8 cellular contexts compared by ENCODE assay signal in genomic region chr2:240021488-240022104, GRCh38. TPM values are rescaled to one million over a fixed set of nuclear protein-coding genes. Genes with fewer than 3 reads are reported as not detected.
A peak's percentile ranks its signal among the peaks of the same experiment; 100 is the strongest.
DNase-seq lines count a peak whose midpoint lies in the region; ATAC-seq and TF ChIP-seq lines count a peak whose summit lies in the region.

No MANE protein-coding gene starts in this region.

- no peak for TF ChIP-seq EP300 in stomach (IDR thresholded peaks at IDR 0.05)

- intact Hi-C loops in stomach (cut with DNase I; ENCODE audit: low total_unique reads) = no loop called here

- WGBS in stomach, 5 donors = 48 to 63% (median 54%) methylated on average over 7 to 9 of the region's 9 CpGs

- no peak overlapping the region for H3K27ac Mint-ChIP-seq in activated CD8-positive, alpha-beta T cell treated with anti-CD3 and anti-CD28 coated beads, Interleukin-2, amount 10 ng/mL, durations not matched to agents 7 days and 5 days
- no peak overlapping the region for H3K27ac Mint-ChIP-seq in nephron

- DNase-seq in AG09309 (ENCODE audit: low read depth) (no peak), NCI-H69 (lab: John Stamatoyannopoulos, UW) (peak; percentile 47), epithelial cell of esophagus (ENCODE audit: low read depth) (peak; percentile 78), stomach (peak; percentile 72), middle frontal gyrus (ENCODE audit: extremely low spot score, low spot score) (no peak)
- peak; percentile 72 for DNase-seq in activated CD8-positive, alpha-beta T cell treated with anti-CD3 and anti-CD28 coated beads, Interleukin-2, amount 10 ng/mL, durations not matched to agents 7 days and 5 days

- peaks cover 38 to 48% (median 47%) of the 10 kb centered on the region in 4 donors for H3K36me3 ChIP-seq in stomach

- H3K4me1 Mint-ChIP-seq in activated CD8-positive, alpha-beta T cell treated with anti-CD3 and anti-CD28 coated beads, Interleukin-2, amount 10 ng/mL, durations not matched to agents 7 days and 5 days (ENCODE audit: low read depth) = peaks cover 18% of the 10 kb centered on the region
- H3K4me1 Mint-ChIP-seq in nephron = peaks cover 18% of the 10 kb centered on the region

- POLR2A ChIA-PET in activated CD8-positive, alpha-beta T cell treated with anti-CD3 and anti-CD28 coated beads, Interleukin-2, amount 10 ng/mL, durations not matched to agents 7 days and 5 days (lab: Charles Lee) = interaction anchor here (0.7 kb wide), 1 partner anchor 17 kb away, joined by 3 read pairs; no protein-coding TSS in a partner anchor

- no peaks in the 10 kb centered on the region for H3K9me3 ChIP-seq in stomach

- no peaks in the 10 kb centered on the region for H3K27me3 ChIP-seq in stomach

- no peak overlapping the region for H3K4me3 Mint-ChIP-seq in activated CD8-positive, alpha-beta T cell treated with anti-CD3 and anti-CD28 coated beads, Interleukin-2, amount 10 ng/mL, durations not matched to agents 7 days and 5 days
- peak overlapping the region; percentile 17 to 37 (median 36) for H3K4me3 Mint-ChIP-seq in nephron

- no peak overlapping the region for H3K4me3 ChIP-seq in AG09309 (ENCODE audit: control insufficient read depth, low read depth, low read length)
- H3K4me3 ChIP-seq in epithelial cell of esophagus (ENCODE audit: low read length) = no peak overlapping the region
- no peak overlapping the region for H3K4me3 ChIP-seq in stomach

- H3K4me1 ChIP-seq in stomach = peaks cover 11 to 36% (median 29%) of the 10 kb centered on the region in 4 donors

- CTCF ChIA-PET in activated CD8-positive, alpha-beta T cell treated with anti-CD3 and anti-CD28 coated beads, Interleukin-2, amount 10 ng/mL, durations not matched to agents 7 days and 5 days (lab: Charles Lee) = interaction anchor here (0.9 to 3.7 kb wide), 9 partner anchors 9 to 184 kb away, joined by 3 to 19 read pairs (median 4); no protein-coding TSS in a partner anchor

- H3K27me3 Mint-ChIP-seq in activated CD8-positive, alpha-beta T cell treated with anti-CD3 and anti-CD28 coated beads, Interleukin-2, amount 10 ng/mL, durations not matched to agents 7 days and 5 days (ENCODE audit: low read depth) = no peaks in the 10 kb centered on the region
- peaks cover under 1% of the 10 kb centered on the region for H3K27me3 Mint-ChIP-seq in nephron (ENCODE audit: low read depth)

- no peaks in the 10 kb centered on the region for H3K9me3 Mint-ChIP-seq in activated CD8-positive, alpha-beta T cell treated with anti-CD3 and anti-CD28 coated beads, Interleukin-2, amount 10 ng/mL, durations not matched to agents 7 days and 5 days (ENCODE audit: insufficient read depth)
- no peaks in the 10 kb centered on the region for H3K9me3 Mint-ChIP-seq in nephron

- peak; percentile 38 for ATAC-seq in GM21529 (IDR thresholded peaks at IDR 0.05; ENCODE audit: unreplicated experiment)
- peak; percentile 22 for ATAC-seq in activated CD8-positive, alpha-beta T cell treated with anti-CD3 and anti-CD28 coated beads, Interleukin-2, amount 10 ng/mL, durations not matched to agents 7 days and 5 days

- no peak for TF ChIP-seq POLR2A in stomach (IDR thresholded peaks at IDR 0.05)

- peak; percentile 93 for TF ChIP-seq CTCF in AG09309 (IDR thresholded peaks at IDR 0.05; ENCODE audit: control insufficient read depth, insufficient read depth, low read depth, low read length, missing control alignments)
- peak; percentile 99 for TF ChIP-seq CTCF in epithelial cell of esophagus (IDR thresholded peaks at IDR 0.05; ENCODE audit: insufficient read depth, low read depth, low read length, missing control alignments)
- peak; percentile 64 to 72 (median 70) for TF ChIP-seq CTCF in nephron (IDR thresholded peaks at IDR 0.05; ENCODE audit: unreplicated experiment in 3 of 3)
- TF ChIP-seq CTCF in stomach (IDR thresholded peaks at IDR 0.05) = peak in 5 of 7 experiments; percentile 39 to 71 (median 62)

- no peak overlapping the region for H3K27ac ChIP-seq in stomach

- H3K36me3 Mint-ChIP-seq in activated CD8-positive, alpha-beta T cell treated with anti-CD3 and anti-CD28 coated beads, Interleukin-2, amount 10 ng/mL, durations not matched to agents 7 days and 5 days (ENCODE audit: low read depth) = peaks cover 38% of the 10 kb centered on the region
- H3K36me3 Mint-ChIP-seq in nephron (ENCODE audit: low read depth) = peaks cover 41% of the 10 kb centered on the region

RNA-seq across cellular contexts. Expression of gene NDUFA10, which starts 3.5 kb away (rescaled TPM):
- total RNA-seq in activated CD8-positive, alpha-beta T cell treated with anti-CD3 and anti-CD28 coated beads, Interleukin-2, amount 10 ng/mL, durations not matched to agents 7 days and 5 days = 100 to 1,000 TPM; 102 to 113 TPM
- total RNA-seq in stomach = 100 to 1,000 TPM in 3 of 5 donors, 10 to 100 TPM in 2; 54.7 to 259 (median 105) TPM
- polyA plus RNA-seq in stomach = 10 to 100 TPM; 72.8 to 91.2 (median 73.3) TPM

RNA-seq across cellular contexts. Expression of gene OR6B2, which starts 8.6 kb away (rescaled TPM):
- total RNA-seq in activated CD8-positive, alpha-beta T cell treated with anti-CD3 and anti-CD28 coated beads, Interleukin-2, amount 10 ng/mL, durations not matched to agents 7 days and 5 days = not detected
- total RNA-seq in stomach = not detected
- polyA plus RNA-seq in stomach = not detected

RNA-seq across cellular contexts. Expression of gene OR6B3, which starts 31.7 kb away (rescaled TPM):
- not detected for total RNA-seq in activated CD8-positive, alpha-beta T cell treated with anti-CD3 and anti-CD28 coated beads, Interleukin-2, amount 10 ng/mL, durations not matched to agents 7 days and 5 days
- total RNA-seq in stomach = not detected
- not detected for polyA plus RNA-seq in stomach

Comparison
In these comparisons a context has a peak if more than half of its experiments do, and no peak if none do; other contexts are left out.
1. DNase-seq: peak in NCI-H69 (single experiment), activated CD8-positive, alpha-beta T cell treated with anti-CD3 and anti-CD28 coated beads, Interleukin-2, amount 10 ng/mL, durations not matched to agents 7 days and 5 days (single experiment), epithelial cell of esophagus (single experiment) and stomach (single experiment); none in AG09309 (single experiment) and middle frontal gyrus (single experiment).
2. Peak in every context shown above with its lines, with median percentiles within 50 percentile points of each other: CTCF ChIP-seq.